ENCODE assay signal across 1 cellular context in genomic region chr7:90298145-90299038, GRCh38.
A peak's percentile ranks its signal among the peaks of the same experiment; 100 is the strongest.
TF ChIP-seq lines count a peak whose summit lies in the region.

No MANE protein-coding gene starts in this region.

TF ChIP-seq in HepG2, 621 proteins besides CTCF, POLR2A, EP300 and RAD21 (continued from another document):
- TF ChIP-seq HNF1B (CRISPR knock-in tag; IDR thresholded peaks at IDR 0.05) (no peak), HMGXB4 (CRISPR knock-in tag; IDR thresholded peaks at IDR 0.05; ENCODE audit: borderline replicate concordance in 1 of 2, low read depth in 1 of 2) (peak in 1 of 2 experiments; percentile 49; a peak in 1 of 4 replicates), RFXAP (CRISPR knock-in tag; IDR thresholded peaks at IDR 0.05; ENCODE audit: borderline replicate concordance) (no peak), KAT2B (IDR thresholded peaks at IDR 0.05; ENCODE audit: borderline replicate concordance, low read depth, low read length) (no peak), ATF7 (IDR thresholded peaks at IDR 0.05) (no peak), ATF7 (CRISPR knock-in tag; IDR thresholded peaks at IDR 0.05) (no peak), SMAD3 (CRISPR knock-in tag; IDR thresholded peaks at IDR 0.05) (no peak), GMEB2 (CRISPR knock-in tag; IDR thresholded peaks at IDR 0.05; ENCODE audit: low read depth) (no peak), NCOA1 (CRISPR knock-in tag; IDR thresholded peaks at IDR 0.05) (no peak), ZNF484 (CRISPR knock-in tag; IDR thresholded peaks at IDR 0.05; ENCODE audit: borderline replicate concordance, low read depth) (no peak), ARID5B (CRISPR knock-in tag; IDR thresholded peaks at IDR 0.05) (peak; percentile 21; the same call in 1 of the 2 replicates), ZNF788 (CRISPR knock-in tag; IDR thresholded peaks at IDR 0.05; ENCODE audit: borderline replicate concordance) (no peak), DNMT1 (CRISPR knock-in tag; IDR thresholded peaks at IDR 0.05) (no peak), ZNF598 (CRISPR knock-in tag; IDR thresholded peaks at IDR 0.05; ENCODE audit: borderline replicate concordance) (no peak)
